8 cellular contexts compared by ENCODE assay signal in genomic region chr7:17302575-17303142, GRCh38. TPM values are rescaled to one million over a fixed set of nuclear protein-coding genes. Genes with fewer than 3 reads are reported as not detected.
A peak's percentile ranks its signal among the peaks of the same experiment; 100 is the strongest.
DNase-seq lines count a peak whose midpoint lies in the region; ATAC-seq and TF ChIP-seq lines count a peak whose summit lies in the region.

No MANE protein-coding gene starts in this region.

- WGBS in smooth muscle cell (ENCODE audit: low lambda C conversion rate): 79% methylated on average over 8 of the region's 8 CpGs

- peaks cover 5% of the 10 kb centered on the region for H3F3A ChIP-seq in smooth muscle cell (ENCODE audit: low read depth)

- peak overlapping the region; percentile 57 for H3K27ac ChIP-seq in smooth muscle cell (ENCODE audit: low read depth)

- no peaks in the 10 kb centered on the region for H3K27me3 ChIP-seq in smooth muscle cell (ENCODE audit: low read depth)

- H3K9me3 ChIP-seq in smooth muscle cell (replicated peaks; ENCODE audit: low read depth): no peaks in the 10 kb centered on the region

- TF ChIP-seq CTCF in smooth muscle cell (IDR thresholded peaks at IDR 0.05; ENCODE audit: borderline replicate concordance, insufficient read depth, poor library complexity, severe bottlenecking): no peak

- DNase-seq in NCI-H1092 treated with DMSO at 0.1 percent for 48 hours (lab: John Stamatoyannopoulos, UW) (peak; percentile 13), NCI-H1092 (lab: John Stamatoyannopoulos, UW) (no peak), MV-4-11 (lab: John Stamatoyannopoulos, UW) (peak; percentile 20), dedifferentiated amniotic fluid mesenchymal stem cell (ENCODE audit: extremely low spot score) (peak; percentile 73), smooth muscle cell (lab: John Stamatoyannopoulos, UW; ENCODE audit: unreplicated experiment) (no peak), retina (no peak)

- H3K9ac ChIP-seq in smooth muscle cell (ENCODE audit: low read depth): no peak overlapping the region

- no peaks in the 10 kb centered on the region for H3K36me3 ChIP-seq in smooth muscle cell (ENCODE audit: low read depth)

- peak overlapping the region; percentile 94 for H3K4me2 ChIP-seq in smooth muscle cell

- peaks cover 27% of the 10 kb centered on the region for H3K4me1 ChIP-seq in smooth muscle cell (ENCODE audit: low read depth)

- no peak overlapping the region for H2AFZ ChIP-seq in smooth muscle cell (ENCODE audit: low read depth)

- ATAC-seq in GM21723 (IDR thresholded peaks at IDR 0.05; ENCODE audit: unreplicated experiment) (peak; percentile 37), HG02759 (IDR thresholded peaks at IDR 0.05; ENCODE audit: unreplicated experiment) (no peak)

- peak overlapping the region; percentile 76 for H3K4me3 ChIP-seq in smooth muscle cell

- H3K79me2 ChIP-seq in smooth muscle cell (ENCODE audit: low read depth): peaks cover 91% of the 10 kb centered on the region

- peaks cover 85% of the 10 kb centered on the region for H4K20me1 ChIP-seq in smooth muscle cell (ENCODE audit: low read depth)

RNA-seq across cellular contexts. Expression of gene AHR, which starts 4.2 kb away (rescaled TPM):
- total RNA-seq in smooth muscle cell: 165 and 174 TPM in 2 replicates
- 25.7 and 27.6 TPM in 2 replicates for polyA plus RNA-seq in smooth muscle cell

Comparison
In these comparisons a context has a peak if more than half of its experiments do, and no peak if none do; other contexts are left out.
1. DNase-seq: peak in NCI-H1092 treated with DMSO at 0.1 percent for 48 hours (single experiment), MV-4-11 (single experiment) and dedifferentiated amniotic fluid mesenchymal stem cell (single experiment); none in NCI-H1092 (single experiment), smooth muscle cell (single experiment) and retina (single experiment).